ENCODE assay signal across 8 cellular contexts in genomic region chr11:62600367-62601113, GRCh38. TPM values are rescaled to one million over a fixed set of nuclear protein-coding genes. Genes with fewer than 3 reads are reported as not detected.
A peak's percentile ranks its signal among the peaks of the same experiment; 100 is the strongest.
DNase-seq lines count a peak whose midpoint lies in the region; ATAC-seq and TF ChIP-seq lines count a peak whose summit lies in the region.

No MANE protein-coding gene starts in this region.

- H3K9me3 Mint-ChIP-seq in T-helper 2 cell treated with Interferon-gamma antibody and Interleukin-4, amounts not matched to agents 5 μg/mL and 100 μg/mL, for 36 hours: no peaks in the 10 kb centered on the region

- peaks cover 36% of the 10 kb centered on the region for H3K4me1 Mint-ChIP-seq in T-helper 2 cell treated with Interferon-gamma antibody and Interleukin-4, amounts not matched to agents 5 μg/mL and 100 μg/mL, for 36 hours (ENCODE audit: low read depth)

- peak overlapping the region; percentile 92 for H3K4me3 ChIP-seq in fibroblast of villous mesenchyme (ENCODE audit: low read depth, low read length)
- H3K4me3 ChIP-seq in skeletal muscle tissue (ENCODE audit: low read length in 3 of 3): peak overlapping the region; percentile 83 to 86 (median 85)

- peak overlapping the region; percentile 88 for H3K27ac ChIP-seq in skeletal muscle tissue (ENCODE audit: low read depth, low read length)

- peak; percentile 60 for DNase-seq in DMS53 (lab: John Stamatoyannopoulos, UW)
- no peak for DNase-seq in DMS53 treated with DMSO at 0.1 percent for 48 hours (lab: John Stamatoyannopoulos, UW; ENCODE audit: unreplicated experiment)
- no peak for DNase-seq in T-helper 2 cell treated with Interferon-gamma antibody and Interleukin-4, amounts not matched to agents 5 μg/mL and 100 μg/mL, for 36 hours (ENCODE audit: low spot score)
- DNase-seq in fibroblast of villous mesenchyme (ENCODE audit: low read depth): no peak
- DNase-seq in NCI-H1694 treated with DMSO at 0.1 percent for 48 hours (lab: John Stamatoyannopoulos, UW): no peak

- H3K27me3 ChIP-seq in skeletal muscle tissue (ENCODE audit: control insufficient read depth in 3 of 3, insufficient read depth in 3 of 3, low read length in 3 of 3): no peaks in the 10 kb centered on the region

- no peaks in the 10 kb centered on the region for H3K9me3 ChIP-seq in skeletal muscle tissue (ENCODE audit: control insufficient read depth in 3 of 3, low read length in 3 of 3)

- peaks cover 29 to 35% (median 32%) of the 10 kb centered on the region in 3 donors for H3K36me3 ChIP-seq in skeletal muscle tissue (ENCODE audit: control insufficient read depth in 3 of 3, insufficient read depth in 3 of 3, low read length in 3 of 3)

- H3K4me1 ChIP-seq in skeletal muscle tissue (ENCODE audit: control insufficient read depth in 3 of 3, insufficient read depth in 3 of 3, low read length in 3 of 3): peaks cover 33 to 46% (median 35%) of the 10 kb centered on the region in 3 donors

- peak overlapping the region; percentile 86 to 94 (median 89) for H3K9ac ChIP-seq in skeletal muscle tissue (ENCODE audit: low read depth in 1 of 3, low read length in 3 of 3)

- H3K27me3 Mint-ChIP-seq in T-helper 2 cell treated with Interferon-gamma antibody and Interleukin-4, amounts not matched to agents 5 μg/mL and 100 μg/mL, for 36 hours (ENCODE audit: low read depth): no peaks in the 10 kb centered on the region

- H3K4me3 Mint-ChIP-seq in T-helper 2 cell treated with Interferon-gamma antibody and Interleukin-4, amounts not matched to agents 5 μg/mL and 100 μg/mL, for 36 hours: peak overlapping the region; percentile 91

- ATAC-seq in HG03571 (IDR thresholded peaks at IDR 0.05; ENCODE audit: unreplicated experiment): no peak
- no peak for ATAC-seq in HG02763 (IDR thresholded peaks at IDR 0.05; ENCODE audit: unreplicated experiment)

- H3K27ac Mint-ChIP-seq in T-helper 2 cell treated with Interferon-gamma antibody and Interleukin-4, amounts not matched to agents 5 μg/mL and 100 μg/mL, for 36 hours: peak overlapping the region; percentile 92

- no peak for TF ChIP-seq CTCF in fibroblast of villous mesenchyme (IDR thresholded peaks at IDR 0.05; ENCODE audit: insufficient read depth, low read depth, low read length)

- peaks cover 74% of the 10 kb centered on the region for H3K36me3 Mint-ChIP-seq in T-helper 2 cell treated with Interferon-gamma antibody and Interleukin-4, amounts not matched to agents 5 μg/mL and 100 μg/mL, for 36 hours (ENCODE audit: low read depth)

RNA-seq across cellular contexts. Expression of gene MTA2, which starts 1.1 kb away (rescaled TPM):
- 145 and 197 TPM in 2 replicates for total RNA-seq in fibroblast of villous mesenchyme
- 63.7 TPM for total RNA-seq in skeletal muscle tissue

RNA-seq across cellular contexts. Expression of gene TUT1, which starts 9.2 kb away (rescaled TPM):
- total RNA-seq in fibroblast of villous mesenchyme: 4.3 and 5.2 TPM in 2 replicates
- total RNA-seq in skeletal muscle tissue: 4.2 TPM

RNA-seq across cellular contexts. Expression of gene EML3, which starts 12.0 kb away (rescaled TPM):
- 15.5 and 21.6 TPM in 2 replicates for total RNA-seq in fibroblast of villous mesenchyme
- 7.3 TPM for total RNA-seq in skeletal muscle tissue

RNA-seq across cellular contexts. Expression of gene ROM1, which starts 12.5 kb away (rescaled TPM):
- total RNA-seq in fibroblast of villous mesenchyme (2.9 and 3.0 TPM in 2 replicates), skeletal muscle tissue (1.6 TPM)

RNA-seq across cellular contexts. Expression of gene B3GAT3, which starts 21.2 kb away (rescaled TPM):
- total RNA-seq in fibroblast of villous mesenchyme: 35.4 and 36.3 TPM in 2 replicates
- total RNA-seq in skeletal muscle tissue: 8.4 TPM
